20 cellular contexts compared by ENCODE assay signal in the genomic region with DNA sequence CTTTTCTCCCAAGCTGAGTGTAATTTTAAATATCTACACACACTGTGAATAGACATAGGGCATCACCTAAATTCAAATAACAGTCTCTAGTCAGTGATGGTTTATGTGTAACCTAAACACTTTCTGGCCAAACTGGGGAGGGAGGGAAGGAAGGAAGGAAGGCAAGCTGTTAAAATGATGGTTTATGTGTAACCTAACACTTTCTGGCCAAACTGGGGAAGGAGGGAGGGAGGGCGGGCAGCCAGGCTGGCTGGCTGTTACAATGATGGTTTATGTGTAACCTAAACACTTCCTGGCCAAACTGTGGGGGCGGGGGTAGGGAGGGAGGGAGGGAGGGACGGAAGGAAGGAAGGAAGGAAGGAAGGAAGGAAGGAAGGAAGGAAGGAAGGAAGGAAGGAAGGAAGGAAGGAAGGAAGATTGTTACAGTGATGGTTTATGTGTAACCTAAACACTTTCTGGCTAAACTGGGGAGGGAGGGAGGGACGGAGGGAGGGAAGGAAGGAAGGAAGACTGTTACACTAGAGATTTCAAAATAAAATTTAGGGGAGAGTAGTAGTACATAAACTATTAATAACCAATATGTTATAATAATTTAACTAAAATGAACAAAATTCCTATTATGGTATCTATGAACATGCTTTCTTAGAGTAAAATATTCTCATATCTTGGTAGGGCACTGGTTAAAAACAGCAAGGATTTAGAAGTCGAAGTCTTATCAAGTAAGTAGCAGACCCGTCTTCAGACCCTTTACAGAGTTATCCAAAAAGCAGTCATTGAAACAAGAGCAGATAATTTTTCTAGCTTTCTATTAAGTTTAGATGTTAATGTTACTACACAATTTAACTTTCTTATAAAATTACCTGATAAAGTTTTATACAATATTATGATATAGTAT.
DNase-seq lines count a peak whose midpoint lies in the region; ATAC-seq and TF ChIP-seq lines count a peak whose summit lies in the region.
"Had no signal": no experiment of that assay in that cellular context is flagged by ENCODE, and none has a peak within 500 bp of the region (broad histone marks: within the 10 kb centered on the region; RNA-seq: fewer than 3 reads in every experiment).

No MANE protein-coding gene starts in this region.

- H2AFZ ChIP-seq in PC-3 (ENCODE audit: low read length), result no peak overlapping the region

- DNase-seq in A172 (ENCODE audit: low spot score), result peak; percentile 9
- peak; percentile 20 for DNase-seq in H7
- peak; percentile 32 for DNase-seq in PC-3
- DNase-seq in immature natural killer cell, result peak in 1 of 3 donors; percentile 6
- no peak for DNase-seq in activated CD8-positive, alpha-beta T cell treated with anti-CD3 and anti-CD28 coated beads for 36 hours
- no peak for DNase-seq in NCI-H226
- DNase-seq in activated CD4-positive, alpha-beta memory T cell treated with anti-CD3 and anti-CD28 coated beads, Interleukin-2, amount 10 ng/mL, durations not matched to agents 7 days and 5 days, result no peak
- DNase-seq: activated CD4-positive, alpha-beta T cell treated with anti-CD3 and anti-CD28 coated beads, Interleukin-2, amount 10 ng/mL, durations not matched to agents 24 days and 14 days; activated CD8-positive, alpha-beta memory T cell treated with anti-CD3 and anti-CD28 coated beads, Interleukin-2, amount 50 U/mL, for 48 hours; CD4-positive, alpha-beta memory T cell; central memory CD4-positive, alpha-beta T cell; DMS53; left lung; NCI-H187 treated with DMSO at 0.1 percent for 48 hours; sigmoid colon; T-cell; testis had no signal

- CTCF ChIA-PET in PC-3 (lab: Charles Lee), result no interaction called here
- CTCF ChIA-PET in activated CD8-positive, alpha-beta T cell treated with anti-CD3 and anti-CD28 coated beads for 36 hours (lab: Charles Lee), result no interaction called here
- CTCF ChIA-PET in activated CD4-positive, alpha-beta memory T cell treated with anti-CD3 and anti-CD28 coated beads, Interleukin-2, amount 10 ng/mL, durations not matched to agents 7 days and 5 days (lab: Charles Lee), result no interaction called here

- peaks cover 0 to 4% (median under 1%) of the 10 kb centered on the region in 3 donors for H3K36me3 Mint-ChIP-seq in immature natural killer cell
- H3K36me3 Mint-ChIP-seq in activated CD8-positive, alpha-beta T cell treated with anti-CD3 and anti-CD28 coated beads for 36 hours (ENCODE audit: low read depth), result peaks cover 11% of the 10 kb centered on the region
- peaks cover 14% of the 10 kb centered on the region for H3K36me3 Mint-ChIP-seq in activated CD4-positive, alpha-beta memory T cell treated with anti-CD3 and anti-CD28 coated beads, Interleukin-2, amount 10 ng/mL, durations not matched to agents 7 days and 5 days (ENCODE audit: low read depth)

- POLR2A ChIA-PET in PC-3 (lab: Charles Lee; ENCODE audit: unreplicated experiment), result no interaction called here
- POLR2A ChIA-PET in activated CD8-positive, alpha-beta T cell treated with anti-CD3 and anti-CD28 coated beads for 36 hours (lab: Charles Lee), result no interaction called here
- POLR2A ChIA-PET in activated CD4-positive, alpha-beta memory T cell treated with anti-CD3 and anti-CD28 coated beads, Interleukin-2, amount 10 ng/mL, durations not matched to agents 7 days and 5 days (lab: Charles Lee), result no interaction called here

- H3K9me3 ChIP-seq in PC-3 (ENCODE audit: low read length), result no peaks in the 10 kb centered on the region
- H3K9me3 ChIP-seq: left lung, sigmoid colon, testis had no signal

- H3K4me1 ChIP-seq in PC-3 (ENCODE audit: insufficient read depth, low read length), result no peaks in the 10 kb centered on the region
- H3K4me1 ChIP-seq: sigmoid colon, testis had no signal

- H3K36me3 ChIP-seq in H7 (replicated peaks; ENCODE audit: control insufficient read depth, insufficient read depth, low read length) (no peaks in the 10 kb centered on the region), PC-3 (ENCODE audit: low read depth, low read length) (no peaks in the 10 kb centered on the region)
- H3K36me3 ChIP-seq: left lung, sigmoid colon had no signal

- TF ChIP-seq CTCF in PC-3 (conservative IDR thresholded peaks at IDR 0.05; ENCODE audit: low read depth, low read length), result no peak
- no peak for TF ChIP-seq CTCF in activated CD8-positive, alpha-beta T cell treated with anti-CD3 and anti-CD28 coated beads for 36 hours (IDR thresholded peaks at IDR 0.05)

- H3K4me3 ChIP-seq in H7 (ENCODE audit: insufficient read depth, low read depth, low read length) (no peak overlapping the region), PC-3 (ENCODE audit: low read length) (no peak overlapping the region)
- H3K4me3 ChIP-seq: left lung, sigmoid colon, testis had no signal

- ATAC-seq in PC-3 (peak; percentile 77), GM21825 (IDR thresholded peaks at IDR 0.05; ENCODE audit: unreplicated experiment) (no peak)
- ATAC-seq in activated CD8-positive, alpha-beta T cell treated with anti-CD3 and anti-CD28 coated beads for 36 hours, result no peak
- ATAC-seq: left lung; stimulated activated effector memory CD8-positive, alpha-beta T cell treated with anti-CD3 and anti-CD28 coated beads, Interleukin-12 subunit alpha, Interleukin-12 subunit beta, amount 100 ng/mL, for 72 hours; T-cell had no signal

- peaks cover 12 to 15% of the 10 kb centered on the region in 2 donors for H3K4me1 Mint-ChIP-seq in immature natural killer cell
- peaks cover 10% of the 10 kb centered on the region for H3K4me1 Mint-ChIP-seq in activated CD8-positive, alpha-beta T cell treated with anti-CD3 and anti-CD28 coated beads for 36 hours (ENCODE audit: low read depth)
- peaks cover 15% of the 10 kb centered on the region for H3K4me1 Mint-ChIP-seq in activated CD4-positive, alpha-beta memory T cell treated with anti-CD3 and anti-CD28 coated beads, Interleukin-2, amount 10 ng/mL, durations not matched to agents 7 days and 5 days

- no peak overlapping the region for H3K9ac ChIP-seq in PC-3 (ENCODE audit: low read length)

- H3K9me2 ChIP-seq in PC-3 (replicated peaks; ENCODE audit: low read length), result no peaks in the 10 kb centered on the region

- intact Hi-C loops in PC-3 (cut with micrococcal nuclease), result no loop called here
- intact Hi-C loops in activated CD8-positive, alpha-beta T cell treated with anti-CD3 and anti-CD28 coated beads for 36 hours (cut with micrococcal nuclease), result no loop called here

- H3K4me2 ChIP-seq in PC-3 (ENCODE audit: low read length), result no peak overlapping the region

- no TSS peak for BruUV-seq in PC-3 (replicated peaks; lab: Mats Ljungman, UMichigan)

- no peaks in the 10 kb centered on the region for H3K79me2 ChIP-seq in PC-3 (ENCODE audit: low read length)

- no peak overlapping the region for H3K27ac ChIP-seq in PC-3 (ENCODE audit: low read length)
- H3K27ac ChIP-seq: epithelial cell of prostate, left lung, sigmoid colon, testis had no signal

- peaks cover 14 to 52% (median 26%) of the 10 kb centered on the region in 6 donors for H3K9me3 Mint-ChIP-seq in immature natural killer cell
- peaks cover 17% of the 10 kb centered on the region for H3K9me3 Mint-ChIP-seq in activated CD8-positive, alpha-beta T cell treated with anti-CD3 and anti-CD28 coated beads for 36 hours
- H3K9me3 Mint-ChIP-seq in activated CD4-positive, alpha-beta memory T cell treated with anti-CD3 and anti-CD28 coated beads, Interleukin-2, amount 10 ng/mL, durations not matched to agents 7 days and 5 days, result peaks cover 24% of the 10 kb centered on the region

- H3F3A ChIP-seq in PC-3 (ENCODE audit: low read length, unreplicated experiment), result no peaks in the 10 kb centered on the region

- H3K27me3 Mint-ChIP-seq in immature natural killer cell (ENCODE audit: low read depth in 3 of 3), result peaks cover 16 to 28% (median 22%) of the 10 kb centered on the region in 3 donors
- peaks cover 19% of the 10 kb centered on the region for H3K27me3 Mint-ChIP-seq in activated CD8-positive, alpha-beta T cell treated with anti-CD3 and anti-CD28 coated beads for 36 hours
- peaks cover 18% of the 10 kb centered on the region for H3K27me3 Mint-ChIP-seq in activated CD4-positive, alpha-beta memory T cell treated with anti-CD3 and anti-CD28 coated beads, Interleukin-2, amount 10 ng/mL, durations not matched to agents 7 days and 5 days

- no peaks in the 10 kb centered on the region for H4K20me1 ChIP-seq in PC-3 (ENCODE audit: low read length)

- peak overlapping the region in 4 of 6 donors; percentile 21 to 68 (median 53) for H3K27ac Mint-ChIP-seq in immature natural killer cell
- no peak overlapping the region for H3K27ac Mint-ChIP-seq in activated CD8-positive, alpha-beta T cell treated with anti-CD3 and anti-CD28 coated beads for 36 hours
- no peak overlapping the region for H3K27ac Mint-ChIP-seq in activated CD4-positive, alpha-beta memory T cell treated with anti-CD3 and anti-CD28 coated beads, Interleukin-2, amount 10 ng/mL, durations not matched to agents 7 days and 5 days
- H3K27ac Mint-ChIP-seq: activated CD4-positive, alpha-beta T cell treated with anti-CD3 and anti-CD28 coated beads, Interleukin-2, amount 10 ng/mL, durations not matched to agents 24 days and 14 days; stimulated activated effector memory CD8-positive, alpha-beta T cell treated with anti-CD3 and anti-CD28 coated beads, Interleukin-12 subunit alpha, Interleukin-12 subunit beta, amount 100 ng/mL, for 72 hours; T-cell had no signal

- no peak overlapping the region for H3K4me3 Mint-ChIP-seq in immature natural killer cell
- H3K4me3 Mint-ChIP-seq in activated CD8-positive, alpha-beta T cell treated with anti-CD3 and anti-CD28 coated beads for 36 hours, result no peak overlapping the region
- H3K4me3 Mint-ChIP-seq in activated CD4-positive, alpha-beta memory T cell treated with anti-CD3 and anti-CD28 coated beads, Interleukin-2, amount 10 ng/mL, durations not matched to agents 7 days and 5 days, result no peak overlapping the region
- H3K4me3 Mint-ChIP-seq: activated CD4-positive, alpha-beta T cell treated with anti-CD3 and anti-CD28 coated beads, Interleukin-2, amount 10 ng/mL, durations not matched to agents 24 days and 14 days; CD4-positive, alpha-beta memory T cell; stimulated activated effector memory CD8-positive, alpha-beta T cell treated with anti-CD3 and anti-CD28 coated beads, Interleukin-12 subunit alpha, Interleukin-12 subunit beta, amount 100 ng/mL, for 72 hours; T-cell had no signal

- H3K27me3 ChIP-seq in H7 (ENCODE audit: control insufficient read depth, insufficient read depth, low read length), result peaks cover 20% of the 10 kb centered on the region
- peaks cover 44% of the 10 kb centered on the region for H3K27me3 ChIP-seq in PC-3 (ENCODE audit: low read length)

Comparison
In these comparisons a context has a peak if more than half of its experiments do, and no peak if none do; other contexts are left out.
1. DNase-seq: peak in A172 (single experiment), H7 (single experiment) and PC-3 (single experiment); none in activated CD8-positive, alpha-beta T cell treated with anti-CD3 and anti-CD28 coated beads for 36 hours (single experiment), NCI-H226 (single experiment) and activated CD4-positive, alpha-beta memory T cell treated with anti-CD3 and anti-CD28 coated beads, Interleukin-2, amount 10 ng/mL, durations not matched to agents 7 days and 5 days (single experiment).
2. H3K27ac Mint-ChIP-seq: peak in immature natural killer cell (4 of 6); none in activated CD8-positive, alpha-beta T cell treated with anti-CD3 and anti-CD28 coated beads for 36 hours (single experiment) and activated CD4-positive, alpha-beta memory T cell treated with anti-CD3 and anti-CD28 coated beads, Interleukin-2, amount 10 ng/mL, durations not matched to agents 7 days and 5 days (single experiment).